15 cellular contexts compared by ENCODE assay signal in genomic region chr12:94309348-94309747, GRCh38.
A peak's percentile ranks its signal among the peaks of the same experiment; 100 is the strongest.
DNase-seq lines count a peak whose midpoint lies in the region; ATAC-seq, FAIRE-seq and TF ChIP-seq lines count a peak whose summit lies in the region.
"Had no signal": no experiment of that assay in that cellular context is flagged by ENCODE, and none has a peak within 500 bp of the region (broad histone marks: within the 10 kb centered on the region; RNA-seq: fewer than 3 reads in every experiment).

No MANE protein-coding gene starts in this region.

- TF ChIP-seq POLR2A in uterus (IDR thresholded peaks at IDR 0.05), result no peak

- H3K9me3 ChIP-seq in uterus (no peaks in the 10 kb centered on the region), pancreas (no peaks in the 10 kb centered on the region)
- H3K9me3 ChIP-seq: breast epithelium, mucosa of descending colon had no signal

- H3K36me3 ChIP-seq in uterus, result no peaks in the 10 kb centered on the region
- peaks cover 0 to 12% (median 0%) of the 10 kb centered on the region in 3 donors for H3K36me3 ChIP-seq in pancreas
- H3K36me3 ChIP-seq: breast epithelium had no signal

- no peak for FAIRE-seq in pancreas (lab: Jason Lieb, UNC)

- no peak for TF ChIP-seq CTCF in GM10248 (IDR thresholded peaks at IDR 0.05; ENCODE audit: control extremely low read depth, extremely low read depth, low read depth, missing control alignments)
- TF ChIP-seq CTCF in uterus (IDR thresholded peaks at IDR 0.05), result no peak
- TF ChIP-seq CTCF in pancreas (IDR thresholded peaks at IDR 0.05), result no peak

- no peak overlapping the region for H3K27ac ChIP-seq in uterus
- H3K27ac ChIP-seq in pancreas, result no peak overlapping the region
- H3K27ac ChIP-seq: breast epithelium, epithelial cell of prostate had no signal

- 92 to 95% methylated on average over 5 of the region's 5 CpGs for WGBS in pancreas, 2 donors

- DNase-seq in GM10248 (ENCODE audit: extremely low spot score), result peak; percentile 34
- no peak for DNase-seq in NOMO-1 (lab: John Stamatoyannopoulos, UW; ENCODE audit: unreplicated experiment in 2 of 2)
- no peak for DNase-seq in uterus
- DNase-seq in NCI-H2081 (lab: John Stamatoyannopoulos, UW), result no peak
- DNase-seq in pancreas, result no peak
- DNase-seq: activated T-cell treated with anti-CD3 and anti-CD28 coated beads, Interleukin-2, amount 50 U/mL, for 72 hours; Kasumi-1; mucosa of descending colon; NCI-H446; trophoblast cell had no signal

- intact Hi-C loops in uterus (cut with DNase I; ENCODE audit: low total_unique reads) (no loop called here), pancreas (cut with DNase I) (no loop called here)

- ATAC-seq in GM19043 (IDR thresholded peaks at IDR 0.05; ENCODE audit: low read depth, unreplicated experiment) (peak; percentile 66), HG02571 (IDR thresholded peaks at IDR 0.05; ENCODE audit: unreplicated experiment) (peak; percentile 47), HG03342 (IDR thresholded peaks at IDR 0.05; ENCODE audit: unreplicated experiment) (peak; percentile 70), pancreas (no peak)
- ATAC-seq: mucosa of descending colon had no signal

- H3K4me3 ChIP-seq in uterus (no peak overlapping the region), pancreas (no peak overlapping the region)
- H3K4me3 ChIP-seq: breast epithelium, mucosa of descending colon had no signal

- POLR2A ChIA-PET in GM10248 (lab: Yijun Ruan, JAX), result no interaction called here

- no peaks in the 10 kb centered on the region for H3K27me3 ChIP-seq in uterus
- H3K27me3 ChIP-seq in pancreas, result no peaks in the 10 kb centered on the region
- H3K27me3 ChIP-seq: breast epithelium had no signal

- H3K4me1 ChIP-seq in uterus (peaks cover 0 to 6% of the 10 kb centered on the region in 2 donors), pancreas (no peaks in the 10 kb centered on the region)
- H3K4me1 ChIP-seq: breast epithelium had no signal

- CTCF ChIA-PET in GM10248 (lab: Yijun Ruan, JAX), result interaction anchor here (1.2 kb wide), 1 partner anchor 11 kb away, joined by 3 read pairs; no protein-coding TSS in a partner anchor

Comparison
In these comparisons a context has a peak if more than half of its experiments do, and no peak if none do; other contexts are left out.
1. ATAC-seq: peak in GM19043 (single experiment), HG02571 (single experiment) and HG03342 (single experiment); none in pancreas (0 of 4).